8 cellular contexts compared by ENCODE assay signal in the genomic region with DNA sequence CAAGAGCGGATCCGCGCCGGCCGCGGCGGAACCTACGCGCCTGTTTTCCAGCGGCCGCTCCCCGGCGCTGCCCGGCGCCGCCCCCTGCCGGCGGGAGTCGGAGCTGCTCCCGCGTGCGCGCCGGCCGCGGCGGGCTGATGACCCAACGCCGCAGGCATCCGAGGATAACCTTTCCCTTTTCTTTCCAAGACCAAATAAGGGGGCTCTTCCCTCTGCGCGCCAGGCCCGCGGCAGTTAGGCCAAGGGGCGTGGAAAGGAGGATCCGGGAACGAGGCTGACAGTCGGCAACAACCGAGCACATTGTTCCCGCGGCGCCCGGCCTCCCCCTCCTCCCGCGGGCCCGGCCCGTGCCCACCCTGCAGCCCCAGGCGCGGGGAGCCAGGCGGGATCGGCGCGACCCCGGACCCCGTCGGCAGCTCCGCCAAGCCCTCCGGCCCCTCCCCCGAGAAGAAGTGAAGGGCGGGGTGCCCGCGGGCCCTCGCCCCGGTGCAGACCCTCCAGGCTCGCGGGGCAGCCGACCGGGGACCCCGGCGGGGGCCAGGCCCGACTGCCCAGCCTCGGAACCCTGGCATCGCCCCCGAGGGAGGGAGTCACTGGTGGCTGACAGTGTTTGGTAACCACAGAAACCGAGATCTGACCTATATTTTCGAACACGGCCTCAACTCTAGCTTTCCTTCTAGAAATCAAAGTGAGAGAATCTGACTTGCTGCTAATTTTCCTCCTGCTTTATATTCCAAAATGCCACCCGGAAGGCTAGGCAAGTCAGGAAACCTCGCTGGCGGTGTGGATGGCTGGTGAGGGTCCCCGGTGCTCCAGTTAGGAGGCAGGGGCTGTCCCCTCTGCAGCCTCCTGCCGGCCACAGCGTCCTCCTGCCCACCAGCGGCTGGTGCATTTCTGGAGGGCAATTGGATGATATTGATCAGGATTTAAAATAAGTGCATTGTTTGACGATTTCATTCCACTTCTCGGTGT. TPM values are rescaled to one million over a fixed set of nuclear protein-coding genes. Genes with fewer than 3 reads are reported as not detected.
DNase-seq lines count a peak whose midpoint lies in the region; TF ChIP-seq lines count a peak whose summit lies in the region.

No MANE protein-coding gene starts in this region.

- H3K9me3 ChIP-seq in ascending aorta (no peaks in the 10 kb centered on the region), right atrium auricular region (no peaks in the 10 kb centered on the region)

- DNase-seq in COR-L47 (lab: John Stamatoyannopoulos, UW) (peak; percentile 19), GM20000 (ENCODE audit: low spot score) (peak; percentile 90), HT1080 (ENCODE audit: low read depth) (peak; percentile 75), SKM-1 treated with dmso at 0.1 percent for 144 hours (lab: John Stamatoyannopoulos, UW; ENCODE audit: unreplicated experiment) (peak; percentile 41), ascending aorta (ENCODE audit: low spot score in 2 of 2) (peak; percentile 58 to 93), right atrium auricular region (ENCODE audit: low spot score) (peak; percentile 90), posterior cingulate gyrus (peak; percentile 31 to 94 (median 52)), GF-D8 (lab: John Stamatoyannopoulos, UW) (no peak)

- H3K27ac ChIP-seq in ascending aorta = peak overlapping the region; percentile 87 to 88
- peak overlapping the region; percentile 89 to 91 for H3K27ac ChIP-seq in right atrium auricular region

- H3K4me1 ChIP-seq in ascending aorta (peaks cover 6 to 8% of the 10 kb centered on the region in 2 donors), right atrium auricular region (peaks cover 0 to 17% of the 10 kb centered on the region in 2 donors)

- peak overlapping the region; percentile 68 to 83 for H3K4me3 ChIP-seq in ascending aorta
- H3K4me3 ChIP-seq in right atrium auricular region = peak overlapping the region; percentile 41 to 63

- no peaks in the 10 kb centered on the region for H3K27me3 ChIP-seq in ascending aorta
- H3K27me3 ChIP-seq in right atrium auricular region = no peaks in the 10 kb centered on the region

- intact Hi-C loops in ascending aorta (cut with DNase I) = loop anchor here (1.0 to 5.0 kb wide), 7 partner anchors 76 to 537 kb away; a partner anchor contains a TSS
- intact Hi-C loops in posterior cingulate gyrus (cut with DNase I) = loop anchor here (5.0 kb wide), 1 partner anchor 202 kb away; no protein-coding TSS in a partner anchor

- TF ChIP-seq CTCF in GM20000 (IDR thresholded peaks at IDR 0.05; ENCODE audit: extremely low read depth, missing control alignments) (peak; percentile 93), ascending aorta (IDR thresholded peaks at IDR 0.05) (peak; percentile 31 to 91 (median 59)), right atrium auricular region (IDR thresholded peaks at IDR 0.05) (peak; percentile 86 to 94)

- no peaks in the 10 kb centered on the region for H3K36me3 ChIP-seq in ascending aorta
- no peaks in the 10 kb centered on the region for H3K36me3 ChIP-seq in right atrium auricular region

RNA-seq across cellular contexts. Expression of a gene that starts 45.6 kb away (rescaled TPM):
- total RNA-seq in HT1080 (2014; rRNA removed; shearing (Covaris generic)) = 0.82 and 0.94 TPM in 2 replicates
- polyA plus RNA-seq in HT1080 (2015; cell fraction: cytosol; rRNA removed) = 0.52 and 0.69 TPM in 2 replicates
- polyA plus RNA-seq in HT1080 (2015; cell fraction: nucleus; rRNA removed) = 7.4 and 7.5 TPM in 2 replicates
- total RNA-seq in ascending aorta (37.7 TPM), right atrium auricular region (100 to 1,000 TPM; 211 to 258 TPM)

RNA-seq across cellular contexts. Expression of a gene that starts 51.7 kb away (rescaled TPM):
- not detected in 2 replicates for total RNA-seq in HT1080 (2014; rRNA removed; shearing (Covaris generic))
- not detected in 2 replicates for polyA plus RNA-seq in HT1080 (2015; cell fraction: cytosol; rRNA removed)
- not detected in 2 replicates for polyA plus RNA-seq in HT1080 (2015; cell fraction: nucleus; rRNA removed)
- not detected for total RNA-seq in ascending aorta
- 1 to 10 TPM in 1 of 2 donors, under 1 TPM in 1; 0.74 to 1.3 TPM for total RNA-seq in right atrium auricular region

Comparison
In these comparisons a context has a peak if more than half of its experiments do, and no peak if none do; other contexts are left out.
1. RNA of a gene that starts 45.6 kb away (total RNA-seq): 211 to 258 TPM in right atrium auricular region and 37.7 TPM in ascending aorta (single experiment); 0.82 to 0.94 TPM in HT1080; every median in the first group is over 10 times any median in the second.
2. Peak in every context shown above with its lines, with median percentiles within 50 percentile points of each other: CTCF ChIP-seq.